1 cellular context compared by ENCODE assay signal in genomic region chr2:127413200-127413599, GRCh38.
TF ChIP-seq lines count a peak whose summit lies in the region.

No MANE protein-coding gene starts in this region.

TF ChIP-seq in A549, 52 proteins besides CTCF, POLR2A, EP300 and RAD21 (continued from another document):
- TF ChIP-seq, protein P1, sequence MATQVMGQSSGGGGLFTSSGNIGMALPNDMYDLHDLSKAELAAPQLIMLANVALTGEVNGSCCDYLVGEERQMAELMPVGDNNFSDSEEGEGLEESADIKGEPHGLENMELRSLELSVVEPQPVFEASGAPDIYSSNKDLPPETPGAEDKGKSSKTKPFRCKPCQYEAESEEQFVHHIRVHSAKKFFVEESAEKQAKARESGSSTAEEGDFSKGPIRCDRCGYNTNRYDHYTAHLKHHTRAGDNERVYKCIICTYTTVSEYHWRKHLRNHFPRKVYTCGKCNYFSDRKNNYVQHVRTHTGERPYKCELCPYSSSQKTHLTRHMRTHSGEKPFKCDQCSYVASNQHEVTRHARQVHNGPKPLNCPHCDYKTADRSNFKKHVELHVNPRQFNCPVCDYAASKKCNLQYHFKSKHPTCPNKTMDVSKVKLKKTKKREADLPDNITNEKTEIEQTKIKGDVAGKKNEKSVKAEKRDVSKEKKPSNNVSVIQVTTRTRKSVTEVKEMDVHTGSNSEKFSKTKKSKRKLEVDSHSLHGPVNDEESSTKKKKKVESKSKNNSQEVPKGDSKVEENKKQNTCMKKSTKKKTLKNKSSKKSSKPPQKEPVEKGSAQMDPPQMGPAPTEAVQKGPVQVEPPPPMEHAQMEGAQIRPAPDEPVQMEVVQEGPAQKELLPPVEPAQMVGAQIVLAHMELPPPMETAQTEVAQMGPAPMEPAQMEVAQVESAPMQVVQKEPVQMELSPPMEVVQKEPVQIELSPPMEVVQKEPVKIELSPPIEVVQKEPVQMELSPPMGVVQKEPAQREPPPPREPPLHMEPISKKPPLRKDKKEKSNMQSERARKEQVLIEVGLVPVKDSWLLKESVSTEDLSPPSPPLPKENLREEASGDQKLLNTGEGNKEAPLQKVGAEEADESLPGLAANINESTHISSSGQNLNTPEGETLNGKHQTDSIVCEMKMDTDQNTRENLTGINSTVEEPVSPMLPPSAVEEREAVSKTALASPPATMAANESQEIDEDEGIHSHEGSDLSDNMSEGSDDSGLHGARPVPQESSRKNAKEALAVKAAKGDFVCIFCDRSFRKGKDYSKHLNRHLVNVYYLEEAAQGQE (IDR thresholded peaks at IDR 0.05) = no peak
